ENCODE assay signal across 8 cellular contexts in genomic region chr6:118893882-118894424, GRCh38. TPM values are rescaled to one million over a fixed set of nuclear protein-coding genes. Genes with fewer than 3 reads are reported as not detected.
DNase-seq lines count a peak whose midpoint lies in the region; ATAC-seq, FAIRE-seq and TF ChIP-seq lines count a peak whose summit lies in the region.

ASF1A (plus strand) TSS chr6:118894152; CDS start chr6:118894414, 262 bp downstream.

- TF ChIP-seq POLR2A in HepG2 (IDR thresholded peaks at IDR 0.05; ENCODE audit: insufficient read depth in 1 of 2, low read depth in 2 of 2, low read length in 2 of 2) = peak; percentile 77 to 95

- peak within 1 kb of the TSS; percentile 85 for H3K4me2 ChIP-seq in HepG2 (ENCODE audit: low read depth, low read length)

- TF ChIP-seq RAD21 in HepG2 (CRISPR knock-in tag; IDR thresholded peaks at IDR 0.05) = peak; percentile 74

- peaks cover 44% of the 10 kb centered on the region for H3K4me1 ChIP-seq in HepG2 (ENCODE audit: insufficient read depth, low read length)

- H3K36me3 Mint-ChIP-seq in CD4-positive, alpha-beta T cell (ENCODE audit: low read depth) = peaks cover 33% of the 10 kb centered on the region

- peak within 1 kb of the TSS; percentile 96 for H3K9ac ChIP-seq in HepG2 (ENCODE audit: insufficient read depth, low read depth, low read length)

- ATAC-seq in CD4-positive, alpha-beta T cell (ENCODE audit: poor library complexity) = peak; percentile 76
- ATAC-seq in GM19397 (IDR thresholded peaks at IDR 0.05; ENCODE audit: unreplicated experiment) (peak; percentile 54), HG03571 (IDR thresholded peaks at IDR 0.05; ENCODE audit: unreplicated experiment) (peak; percentile 70), HepG2 (peak; percentile 93)

- peak; percentile 85 for FAIRE-seq in HepG2 (lab: Jason Lieb, UNC)

- peak within 1 kb of the TSS; percentile 98 for H3K27ac Mint-ChIP-seq in CD4-positive, alpha-beta T cell

- in situ Hi-C loops in HepG2 (cut with HindIII; ENCODE audit: extremely low pct_ligation_motif_present, low pct_unique_long_range_greater_than_20kb) = no loop called here

- 1% methylated on average over 48 of the region's 48 CpGs for WGBS in HepG2 (ENCODE audit: low lambda C conversion rate)

- peaks cover 80% of the 10 kb centered on the region for H3K4me1 Mint-ChIP-seq in CD4-positive, alpha-beta T cell (ENCODE audit: low read depth)

- peak within 1 kb of the TSS; percentile 93 for H3K27ac ChIP-seq in CD4-positive, alpha-beta T cell (ENCODE audit: low read depth, low read length)
- H3K27ac ChIP-seq in HepG2 (ENCODE audit: extremely low read length, insufficient read depth, low read length) = peak within 1 kb of the TSS; percentile 96

- intact Hi-C loops in CD4-positive, alpha-beta T cell (cut with DNase I, micrococcal nuclease) = loop anchor here (2.0 to 10.0 kb wide), 14 partner anchors 41 to 1219 kb away; partner anchors contain the start of genes CEP85L (in 2 of the 2), FAM184A (in 1 of the 2), MCM9 (in 1 of the 2) and NUS1 (in 1 of the 2)
- intact Hi-C loops in HepG2 (cut with micrococcal nuclease; ENCODE audit: unreplicated experiment) = loop anchor here (1.0 to 10.0 kb wide), 4 partner anchors 93 to 371 kb away; partner anchors contain the start of gene FAM184A

- POLR2A ChIA-PET in CD4-positive, alpha-beta T cell (lab: Charles Lee) = interaction anchor here (0.7 to 6.9 kb wide), 37 partner anchors 10 to 1292 kb away, joined by 3 to 60 read pairs (median 5); partner anchors contain the start of genes CEP85L, FAM184A, GOPC and MCM9
- POLR2A ChIA-PET in HepG2 (lab: Yijun Ruan, JAX) = interaction anchor here (0.5 to 3.1 kb wide), 5 partner anchors 11 to 453 kb away, joined by 3 to 10 read pairs (median 4); partner anchors contain the start of gene MCM9

- TF ChIP-seq CTCF in CD4-positive, alpha-beta T cell (IDR thresholded peaks at IDR 0.05) = peak; percentile 17
- TF ChIP-seq CTCF in HepG2 (CRISPR knock-in tag; IDR thresholded peaks at IDR 0.05) = peak; percentile 94

- peak; percentile 92 to 96 (median 94) for DNase-seq in CD4-positive, alpha-beta T cell
- DNase-seq in NCI-H774 (lab: John Stamatoyannopoulos, UW) (peak; percentile 100), dermis blood vessel endothelial cell (peak; percentile 99), HepG2 (ENCODE audit: low spot score) (peak; percentile 99)
- DNase-seq in activated CD4-positive, alpha-beta T cell treated with anti-CD3 and anti-CD28 coated beads, Interleukin-2, amount 50 U/mL, for 4 hours = peak; percentile 90 to 92
- peak; percentile 96 for DNase-seq in stimulated activated CD4-positive, alpha-beta T cell treated with anti-CD3 and anti-CD28 coated beads, Interleukin-4, amount 100 ng/mL, for 24 hours

- H3K27me3 Mint-ChIP-seq in CD4-positive, alpha-beta T cell = no peaks in the 10 kb centered on the region

- H3K4me3 ChIP-seq in HepG2 (replicated peaks in 1 of 3; ENCODE audit: insufficient read depth in 1 of 3, low read depth in 2 of 3, low read length in 3 of 3) = peak within 1 kb of the TSS; percentile 84 to 98 (median 94)

- no peaks in the 10 kb centered on the region for H3K9me3 ChIP-seq in CD4-positive, alpha-beta T cell (ENCODE audit: control insufficient read depth, low read length)
- no peaks in the 10 kb centered on the region for H3K9me3 ChIP-seq in HepG2 (ENCODE audit: low read length)

- H3K9me3 Mint-ChIP-seq in CD4-positive, alpha-beta T cell = no peaks in the 10 kb centered on the region

- peaks cover 0 to 4% of the 10 kb centered on the region in 2 experiments; a peak in 3 of 5 replicates for H3K36me3 ChIP-seq in HepG2 (replicated peaks in 1 of 2; ENCODE audit: control insufficient read depth in 1 of 2, insufficient read depth in 2 of 2, low read length in 2 of 2)

- TF ChIP-seq EP300 in HepG2 (IDR thresholded peaks at IDR 0.05; ENCODE audit: low read depth in 2 of 2, low read length in 2 of 2) (peak; percentile 45 to 68), HepG2 (CRISPR knock-in tag; IDR thresholded peaks at IDR 0.05; ENCODE audit: borderline replicate concordance) (0 out of 2 replicates have a peak, but pooled peaks have one; percentile 28)

- CTCF ChIA-PET in CD4-positive, alpha-beta T cell (lab: Charles Lee) = interaction anchor here (0.9 to 3.0 kb wide), 7 partner anchors 12 to 249 kb away, joined by 3 to 8 read pairs (median 4); partner anchors contain the start of gene FAM184A
- CTCF ChIA-PET in HepG2 (lab: Yijun Ruan, JAX; ENCODE audit: low intra/inter-chr PET ratio, low total read pairs) = interaction anchor here (0.9 to 1.3 kb wide), 2 partner anchors 185 to 217 kb away, joined by 3 to 5 read pairs; partner anchors contain the start of gene FAM184A

- BruUV-seq in HepG2 (replicated peaks; lab: Mats Ljungman, UMichigan) = no TSS peak

- no peaks in the 10 kb centered on the region for H4K20me1 ChIP-seq in HepG2 (ENCODE audit: insufficient read depth, low read length)

- peak within 1 kb of the TSS; percentile 78 for H2AFZ ChIP-seq in HepG2 (ENCODE audit: low read length)

- peak within 1 kb of the TSS; percentile 99 for H3K4me3 Mint-ChIP-seq in CD4-positive, alpha-beta T cell

- H3K27me3 ChIP-seq in CD4-positive, alpha-beta T cell (ENCODE audit: control insufficient read depth, insufficient read depth, low read length) = no peaks in the 10 kb centered on the region
- no peaks in the 10 kb centered on the region; a peak in 1 of 5 replicates for H3K27me3 ChIP-seq in HepG2 (ENCODE audit: control insufficient read depth in 1 of 2, insufficient read depth in 2 of 2, low read length in 2 of 2)

- peaks cover 52% of the 10 kb centered on the region for H3K79me2 ChIP-seq in HepG2 (ENCODE audit: insufficient read depth, low read length)

TF ChIP-seq in HepG2, 621 proteins besides CTCF, POLR2A, EP300 and RAD21 (continues in another document):
- TF ChIP-seq HNF1B (CRISPR knock-in tag; IDR thresholded peaks at IDR 0.05) = peak; percentile 58; the same call in 1 of the 2 replicates

RNA-seq across cellular contexts. Expression of gene ASF1A, which starts in this region (rescaled TPM):
- 10 to 100 TPM; 10.7 to 11.9 TPM for total RNA-seq in CD4-positive, alpha-beta T cell
- total RNA-seq in dermis blood vessel endothelial cell (16.0 and 28.5 TPM in 2 replicates), HepG2 (2016; rRNA removed; fragmentation: Illumina TruSeq; extraction: Trizol) (49.9 and 85.2 TPM in 2 replicates)
- total RNA-seq in HepG2 (2016; cell fraction: cytosol; rRNA removed; fragmentation: Illumina TruSeq; extraction: Trizol; ENCODE audit: low read depth) = 17.0 and 17.9 TPM in 2 replicates
- total RNA-seq in HepG2 (2016; cell fraction: insoluble cytoplasmic fraction; rRNA removed; fragmentation: Illumina TruSeq; extraction: Trizol) = 54.7 and 88.6 TPM in 2 replicates
- total RNA-seq in HepG2 (2016; cell fraction: membrane; rRNA removed; fragmentation: Illumina TruSeq; extraction: Trizol) = 30.4 and 36.4 TPM in 2 replicates
- 29.6 and 32.2 TPM in 2 replicates for total RNA-seq in HepG2 (2016; cell fraction: nucleus; rRNA removed; fragmentation: Illumina TruSeq; extraction: Trizol)
- polyA plus RNA-seq in HepG2 (2011; rRNA removed) = 10.3 and 14.5 TPM in 2 replicates
- polyA plus RNA-seq in HepG2 (2011; cell fraction: cytosol; rRNA removed) = 7.0 and 7.5 TPM in 2 replicates
- 4.1 and 5.1 TPM in 2 replicates for polyA plus RNA-seq in HepG2 (2011; cell fraction: nucleus; rRNA removed)
- polyA plus RNA-seq in HepG2 (2012) = 19.9 and 21.0 TPM in 2 replicates
- polyA plus RNA-seq in HepG2 (2016; cell fraction: cytosol; fragmentation: Illumina TruSeq; extraction: Trizol; ENCODE audit: low read depth) = 7.8 and 9.6 TPM in 2 replicates
- polyA plus RNA-seq in HepG2 (2016; cell fraction: insoluble cytoplasmic fraction; fragmentation: Illumina TruSeq; extraction: Trizol; ENCODE audit: low read depth) = 78.3 and 79.2 TPM in 2 replicates
- polyA plus RNA-seq in HepG2 (2016; cell fraction: membrane; fragmentation: Illumina TruSeq; extraction: Trizol; ENCODE audit: low read depth) = 15.4 and 16.4 TPM in 2 replicates
- 33.6 and 34.4 TPM in 2 replicates for polyA plus RNA-seq in HepG2 (2016; cell fraction: nucleus; fragmentation: Illumina TruSeq; extraction: Trizol; ENCODE audit: insufficient read depth, low read depth)
- 7.9 and 11.6 TPM in 2 replicates for polyA minus RNA-seq in HepG2 (2011; rRNA and poly(A)+ RNA removed; ENCODE audit: low replicate concordance)
- polyA minus RNA-seq in HepG2 (2011; cell fraction: cytosol; rRNA and poly(A)+ RNA removed) = 10.0 and 11.0 TPM in 2 replicates
- polyA minus RNA-seq in HepG2 (2011; cell fraction: nucleus; rRNA and poly(A)+ RNA removed) = 17.8 and 22.7 TPM in 2 replicates

Comparison
In these comparisons a context has a peak if more than half of its experiments do, and no peak if none do; other contexts are left out.
1. Peak in every context shown above with its lines: DNase-seq, ATAC-seq, H3K4me3 ChIP-seq and H3K27ac ChIP-seq.